8 cellular contexts compared by ENCODE assay signal in genomic region chr19:574658-575526, GRCh38. TPM values are rescaled to one million over a fixed set of nuclear protein-coding genes. Genes with fewer than 3 reads are reported as not detected.
DNase-seq lines count a peak whose midpoint lies in the region; ATAC-seq, FAIRE-seq and TF ChIP-seq lines count a peak whose summit lies in the region.

No MANE protein-coding gene starts in this region.

- H3K27me3 ChIP-seq in H1 (replicated peaks in 1 of 4; ENCODE audit: control insufficient read depth in 3 of 4, extremely low read depth in 1 of 4, insufficient read depth in 3 of 4, low read length in 3 of 4): no peaks in the 10 kb centered on the region
- no peaks in the 10 kb centered on the region for H3K27me3 ChIP-seq in muscle layer of colon (ENCODE audit: control insufficient read depth in 1 of 2, insufficient read depth in 2 of 2, low read length in 2 of 2)

- H4K5ac ChIP-seq in H1 (ENCODE audit: insufficient read length, low read depth, low read length): no peak overlapping the region

- H4K91ac ChIP-seq in H1 (replicated peaks; ENCODE audit: insufficient read length, low read length): no peak overlapping the region

- POLR2A ChIA-PET in H1 (lab: Charles Lee; ENCODE audit: partially characterized antibody): interaction anchor here (0.6 to 4.8 kb wide), 15 partner anchors 11 to 241 kb away, joined by 3 to 78 read pairs (median 5); partner anchors contain the start of gene GZMM

- H3K79me1 ChIP-seq in H1 (ENCODE audit: low read depth, low read length): peaks cover 11% of the 10 kb centered on the region

- H3K4me2 ChIP-seq in H1 (ENCODE audit: insufficient read depth in 1 of 2, low read depth in 2 of 2, low read length in 2 of 2): peak overlapping the region; percentile 59 to 99

- H2BK12ac ChIP-seq in H1 (ENCODE audit: low read depth, low read length): no peak overlapping the region

- peaks cover 11% of the 10 kb centered on the region; the same call in 1 of the 2 replicates for H3K23me2 ChIP-seq in H1 (ENCODE audit: low read depth, low read length)

- DNase-seq in GM10266 (ENCODE audit: extremely low spot score): peak; percentile 78
- peak; percentile 77 for DNase-seq in OCI-M2 (lab: John Stamatoyannopoulos, UW; ENCODE audit: unreplicated experiment)
- DNase-seq in H1 (ENCODE audit: low read depth in 1 of 2, low spot score in 2 of 2): no peak
- DNase-seq in NCI-H2196 treated with DMSO at 0.1 percent for 48 hours (lab: John Stamatoyannopoulos, UW; ENCODE audit: unreplicated experiment): no peak
- no peak for DNase-seq in lower leg skin (ENCODE audit: low spot score in 2 of 2)
- no peak for DNase-seq in ureter (ENCODE audit: low spot score)

- H3K27ac ChIP-seq in H1 (ENCODE audit: low read depth, low read length) (0 out of 2 replicates have a peak overlapping the region, but pooled peaks have one; percentile 19), muscle layer of colon (ENCODE audit: low read depth, low read length) (peak overlapping the region; percentile 73)

- peak overlapping the region in 3 of 4 experiments; percentile 11 to 42 (median 26); a peak in 4 of 8 replicates for H3K4me3 ChIP-seq in H1 (ENCODE audit: extremely low read depth in 1 of 4, insufficient read depth in 2 of 4, low read depth in 3 of 4, low read length in 4 of 4)
- H3K4me3 ChIP-seq in muscle layer of colon (ENCODE audit: low read depth in 1 of 2, low read length in 2 of 2): peak overlapping the region; percentile 20 to 52
- no peak overlapping the region for H3K4me3 ChIP-seq in lower leg skin (ENCODE audit: low read depth, poor library complexity, severe bottlenecking)

- CTCF ChIA-PET in H1 (lab: Charles Lee; ENCODE audit: partially characterized antibody): interaction anchor here (0.6 to 4.7 kb wide), 7 partner anchors 11 to 228 kb away, joined by 3 to 51 read pairs (median 3); no protein-coding TSS in a partner anchor

- H2BK20ac ChIP-seq in H1 (ENCODE audit: low read length): no peak overlapping the region

- no peak for FAIRE-seq in H1 (lab: Jason Lieb, UNC)

- peaks cover 30 to 36% of the 10 kb centered on the region in 2 experiments for H4K20me1 ChIP-seq in H1 (replicated peaks in 1 of 2; ENCODE audit: control insufficient read depth in 1 of 2, insufficient read depth in 2 of 2, low read length in 2 of 2)

- no peak overlapping the region for H2AFZ ChIP-seq in H1 (ENCODE audit: low read length)

- H2AK5ac ChIP-seq in H1 (ENCODE audit: low read depth, low read length): no peak overlapping the region

- peaks cover 0 to 5% of the 10 kb centered on the region in 2 experiments; a peak in 1 of 4 replicates for H3K9me3 ChIP-seq in H1 (ENCODE audit: insufficient read depth in 2 of 2, low read depth in 1 of 2, low read length in 1 of 2)
- no peaks in the 10 kb centered on the region for H3K9me3 ChIP-seq in muscle layer of colon (ENCODE audit: low read length)

- no peak for ATAC-seq in GM21529 (IDR thresholded peaks at IDR 0.05; ENCODE audit: unreplicated experiment)

- intact Hi-C loops in lower leg skin (cut with DNase I; ENCODE audit: low total_unique reads): loop anchor here (5.0 kb wide), 1 partner anchor 87 kb away; the partner anchor contains the start of gene RNF126

- peaks cover 53 to 75% of the 10 kb centered on the region in 2 experiments for H3K79me2 ChIP-seq in H1 (ENCODE audit: control insufficient read depth in 1 of 2, insufficient read depth in 2 of 2, low read length in 2 of 2)

- H3K4ac ChIP-seq in H1 (replicated peaks; ENCODE audit: insufficient read length, low read depth, low read length): no peak overlapping the region

- TF ChIP-seq RAD21 in H1 (IDR thresholded peaks at IDR 0.05 in 1 of 2, conservative IDR thresholded peaks at IDR 0.05 in 1 of 2; ENCODE audit: low read depth in 2 of 2, low read length in 2 of 2): no peak

- H3K9ac ChIP-seq in H1 (replicated peaks in 1 of 4; ENCODE audit: extremely low read depth in 1 of 4, low read depth in 3 of 4, low read length in 3 of 4) (peak overlapping the region in 2 of 4 experiments; percentile 29 to 35; a peak in 2 of 7 replicates), muscle layer of colon (ENCODE audit: low read length) (peak overlapping the region; percentile 20)

- 0 out of 2 replicates have a peak overlapping the region, but pooled peaks have one; percentile 60 for H2BK5ac ChIP-seq in H1 (ENCODE audit: low read depth, low read length)

- no peak overlapping the region for H2BK15ac ChIP-seq in H1 (ENCODE audit: low read length)

- TF ChIP-seq EP300 in H1 (IDR thresholded peaks at IDR 0.05; ENCODE audit: borderline replicate concordance in 1 of 2, low read depth in 2 of 2, low read length in 2 of 2): no peak

- WGBS in H1 (ENCODE audit: extremely low coverage in 1 of 2, insufficient coverage in 1 of 2, insufficient read length in 1 of 2, insufficient replicate concordance in 2 of 2, low coverage in 1 of 2, low lambda C conversion rate in 2 of 2, missing lambda C conversion rate in 1 of 2), 2 experiments: 84% methylated on average over 31 of the region's 32 CpGs; no CpG with 5 or more reads in 1 of the 2 experiments
- WGBS in lower leg skin, 2 donors: 23 to 29% methylated on average over 18 to 31 of the region's 32 CpGs

- H3K36me3 ChIP-seq in H1 (ENCODE audit: control insufficient read depth in 2 of 4, insufficient read depth in 4 of 4, low read length in 3 of 4): peaks cover 4 to 22% (median 8%) of the 10 kb centered on the region in 4 experiments; a peak in 5 of 8 replicates
- H3K36me3 ChIP-seq in muscle layer of colon (ENCODE audit: insufficient read depth, low read length): no peaks in the 10 kb centered on the region

- H3K23ac ChIP-seq in H1 (ENCODE audit: insufficient read length): no peak overlapping the region

- TF ChIP-seq POLR2A in H1 (IDR thresholded peaks at IDR 0.05; ENCODE audit: control extremely low read depth in 1 of 2, low read depth in 2 of 2, low read length in 2 of 2) (no peak), lower leg skin (IDR thresholded peaks at IDR 0.05) (no peak)

- H3K18ac ChIP-seq in H1 (ENCODE audit: extremely low read depth, low read length): no peak overlapping the region; the same call in 1 of the 2 replicates

- TF ChIP-seq CTCF in GM10266 (IDR thresholded peaks at IDR 0.05; ENCODE audit: control insufficient read depth, insufficient read depth, low read depth, missing control alignments): peak; percentile 5
- TF ChIP-seq CTCF in H1 (IDR thresholded peaks at IDR 0.05; ENCODE audit: control extremely low read depth in 1 of 3, insufficient read depth in 1 of 3, low read depth in 1 of 3, low read length in 3 of 3): no peak
- TF ChIP-seq CTCF in lower leg skin (IDR thresholded peaks at IDR 0.05): no peak

- no peak overlapping the region for H2BK120ac ChIP-seq in H1 (replicated peaks; ENCODE audit: low read depth, low read length)

- H4K8ac ChIP-seq in H1 (ENCODE audit: extremely low read depth, insufficient read depth, low read length): no peak overlapping the region; the same call in 1 of the 2 replicates

- peaks cover 0 to 21% (median 11%) of the 10 kb centered on the region in 4 experiments; a peak in 5 of 7 replicates for H3K4me1 ChIP-seq in H1 (replicated peaks in 1 of 4; ENCODE audit: control insufficient read depth in 3 of 4, insufficient read depth in 4 of 4, low read length in 3 of 4)
- H3K4me1 ChIP-seq in muscle layer of colon (ENCODE audit: insufficient read depth, low read length): peaks cover 34% of the 10 kb centered on the region

- H3K14ac ChIP-seq in H1 (ENCODE audit: insufficient read length): no peak overlapping the region

- no peak overlapping the region for H3K56ac ChIP-seq in H1 (replicated peaks; ENCODE audit: insufficient read length, low read depth, low read length)

RNA-seq across cellular contexts. Expression of gene BSG, which starts 2.5 kb away (rescaled TPM):
- 726 and 743 TPM in 2 replicates for total RNA-seq in H1 (2021; fragmentation: NEBNext Ultra II Directional; extraction: Animal tissue kit (Norgen Biotek cat#: 25700))
- 1,055 and 1,381 TPM in 2 replicates for polyA plus RNA-seq in H1 (2011; rRNA removed)
- polyA plus RNA-seq in H1 (2011; cell fraction: cytosol; rRNA removed): 777 TPM
- polyA plus RNA-seq in H1 (2011; cell fraction: nucleus; rRNA removed): 835 TPM
- 563 to 829 TPM (median 731 TPM) in 4 replicates for polyA plus RNA-seq in H1 (2012, experiment 1 of 2)
- polyA plus RNA-seq in H1 (2012, experiment 2 of 2): 1,009 TPM
- 1,327 TPM for polyA plus RNA-seq in H1 (2013, experiment 1 of 2)
- polyA plus RNA-seq in H1 (2013, experiment 2 of 2): 1,362 TPM
- 300 and 353 TPM in 2 replicates for polyA minus RNA-seq in H1 (2011; rRNA and poly(A)+ RNA removed)
- 459 TPM for polyA minus RNA-seq in H1 (2011; cell fraction: cytosol; rRNA and poly(A)+ RNA removed)
- polyA minus RNA-seq in H1 (2011; cell fraction: nucleus; rRNA and poly(A)+ RNA removed): 278 TPM
- total RNA-seq in lower leg skin (100 to 1,000 TPM; 288 to 344 (median 307) TPM), ureter (273 TPM)

RNA-seq across cellular contexts. Expression of gene HCN2, which starts 14.8 kb away (rescaled TPM):
- 3.6 and 4.0 TPM in 2 replicates for total RNA-seq in H1 (2021; fragmentation: NEBNext Ultra II Directional; extraction: Animal tissue kit (Norgen Biotek cat#: 25700))
- polyA plus RNA-seq in H1 (2011; rRNA removed): 1.0 and 1.9 TPM in 2 replicates
- polyA plus RNA-seq in H1 (2011; cell fraction: cytosol; rRNA removed): 1.3 TPM
- polyA plus RNA-seq in H1 (2011; cell fraction: nucleus; rRNA removed): 3.2 TPM
- polyA plus RNA-seq in H1 (2012, experiment 1 of 2): 1.6 to 4.6 TPM (median 3.9 TPM) in 4 replicates
- polyA plus RNA-seq in H1 (2012, experiment 2 of 2): 2.2 TPM
- 3.0 TPM for polyA plus RNA-seq in H1 (2013, experiment 1 of 2)
- 3.2 TPM for polyA plus RNA-seq in H1 (2013, experiment 2 of 2)
- 1.6 and 4.2 TPM in 2 replicates for polyA minus RNA-seq in H1 (2011; rRNA and poly(A)+ RNA removed)
- polyA minus RNA-seq in H1 (2011; cell fraction: cytosol; rRNA and poly(A)+ RNA removed): 2.5 TPM
- 1.4 TPM for polyA minus RNA-seq in H1 (2011; cell fraction: nucleus; rRNA and poly(A)+ RNA removed)
- total RNA-seq in lower leg skin (1 to 10 TPM in 2 of 4 donors, under 1 TPM in 2; 0.21 to 1.7 (median 1.1) TPM), ureter (not detected)

RNA-seq across cellular contexts. Expression of gene GZMM, which starts 31.0 kb away (rescaled TPM):
- total RNA-seq in H1 (2021; fragmentation: NEBNext Ultra II Directional; extraction: Animal tissue kit (Norgen Biotek cat#: 25700)): 0.32 and 0.59 TPM in 2 replicates
- 0.09 and 0.19 TPM in 2 replicates for polyA plus RNA-seq in H1 (2011; rRNA removed)
- polyA plus RNA-seq in H1 (2011; cell fraction: cytosol; rRNA removed): 0.26 TPM
- 0.91 TPM for polyA plus RNA-seq in H1 (2011; cell fraction: nucleus; rRNA removed)
- polyA plus RNA-seq in H1 (2012, experiment 1 of 2): 0.20 to 0.40 TPM in 2 of 4 replicates, not detected in the others
- 0.45 TPM for polyA plus RNA-seq in H1 (2012, experiment 2 of 2)
- 0.12 TPM for polyA plus RNA-seq in H1 (2013, experiment 1 of 2)
- polyA plus RNA-seq in H1 (2013, experiment 2 of 2): 0.22 TPM
- not detected in 2 replicates for polyA minus RNA-seq in H1 (2011; rRNA and poly(A)+ RNA removed)
- not detected for polyA minus RNA-seq in H1 (2011; cell fraction: cytosol; rRNA and poly(A)+ RNA removed)
- not detected for polyA minus RNA-seq in H1 (2011; cell fraction: nucleus; rRNA and poly(A)+ RNA removed)
- 1 to 10 TPM in 2 of 4 donors, under 1 TPM in 1, not detected in 1; 0.29 to 1.5 (median 1.3) TPM for total RNA-seq in lower leg skin
- total RNA-seq in ureter: 0.83 TPM

RNA-seq across cellular contexts. Expression of gene CDC34, which starts 43.3 kb away (rescaled TPM):
- 129 and 133 TPM in 2 replicates for total RNA-seq in H1 (2021; fragmentation: NEBNext Ultra II Directional; extraction: Animal tissue kit (Norgen Biotek cat#: 25700))
- 95.9 and 152 TPM in 2 replicates for polyA plus RNA-seq in H1 (2011; rRNA removed)
- 118 TPM for polyA plus RNA-seq in H1 (2011; cell fraction: cytosol; rRNA removed)
- 164 TPM for polyA plus RNA-seq in H1 (2011; cell fraction: nucleus; rRNA removed)
- 96.1 to 118 TPM (median 105 TPM) in 4 replicates for polyA plus RNA-seq in H1 (2012, experiment 1 of 2)
- polyA plus RNA-seq in H1 (2012, experiment 2 of 2): 88.6 TPM
- polyA plus RNA-seq in H1 (2013, experiment 1 of 2): 91.1 TPM
- polyA plus RNA-seq in H1 (2013, experiment 2 of 2): 90.3 TPM
- 24.6 and 40.1 TPM in 2 replicates for polyA minus RNA-seq in H1 (2011; rRNA and poly(A)+ RNA removed)
- 50.3 TPM for polyA minus RNA-seq in H1 (2011; cell fraction: cytosol; rRNA and poly(A)+ RNA removed)
- 45.6 TPM for polyA minus RNA-seq in H1 (2011; cell fraction: nucleus; rRNA and poly(A)+ RNA removed)
- total RNA-seq in lower leg skin (100 to 1,000 TPM; 129 to 214 (median 140) TPM), ureter (30.8 TPM)

RNA-seq across cellular contexts. Expression of gene POLRMT, which starts 58.4 kb away (rescaled TPM):
- 110 and 111 TPM in 2 replicates for total RNA-seq in H1 (2021; fragmentation: NEBNext Ultra II Directional; extraction: Animal tissue kit (Norgen Biotek cat#: 25700))
- 93.0 and 119 TPM in 2 replicates for polyA plus RNA-seq in H1 (2011; rRNA removed)
- 84.7 TPM for polyA plus RNA-seq in H1 (2011; cell fraction: cytosol; rRNA removed)
- 444 TPM for polyA plus RNA-seq in H1 (2011; cell fraction: nucleus; rRNA removed)
- polyA plus RNA-seq in H1 (2012, experiment 1 of 2): 84.6 to 159 TPM (median 148 TPM) in 4 replicates
- polyA plus RNA-seq in H1 (2012, experiment 2 of 2): 84.5 TPM
- 105 TPM for polyA plus RNA-seq in H1 (2013, experiment 1 of 2)
- polyA plus RNA-seq in H1 (2013, experiment 2 of 2): 97.6 TPM
- polyA minus RNA-seq in H1 (2011; rRNA and poly(A)+ RNA removed): 132 and 217 TPM in 2 replicates
- polyA minus RNA-seq in H1 (2011; cell fraction: cytosol; rRNA and poly(A)+ RNA removed): 86.2 TPM
- polyA minus RNA-seq in H1 (2011; cell fraction: nucleus; rRNA and poly(A)+ RNA removed): 105 TPM
- total RNA-seq in lower leg skin (10 to 100 TPM; 37.8 to 61.1 (median 46.9) TPM), ureter (56.4 TPM)

Comparison
In these comparisons a context has a peak if more than half of its experiments do, and no peak if none do; other contexts are left out.
1. DNase-seq: peak in GM10266 (single experiment) and OCI-M2 (single experiment); none in H1 (0 of 2), NCI-H2196 treated with DMSO at 0.1 percent for 48 hours (single experiment), lower leg skin (0 of 2) and ureter (single experiment).